17 cellular contexts compared by ENCODE assay signal in the genomic region with DNA sequence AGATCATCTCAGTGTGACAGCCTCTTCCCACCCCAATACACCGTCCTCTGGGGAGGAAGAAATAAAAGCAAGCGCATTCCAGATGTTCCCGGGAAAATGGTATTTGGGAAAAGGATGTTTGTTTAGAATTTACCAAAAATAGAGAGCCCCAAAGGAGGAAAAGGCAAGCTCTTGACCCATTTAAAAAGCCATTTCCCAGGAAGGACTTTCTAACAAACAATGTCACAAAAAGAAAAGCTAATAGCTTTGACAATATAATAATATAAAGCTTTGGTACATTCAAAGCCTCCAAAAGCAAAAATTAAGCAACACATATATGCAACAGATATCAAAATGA.
"Had no signal": no experiment of that assay in that cellular context is flagged by ENCODE, and none has a peak within 500 bp of the region (broad histone marks: within the 10 kb centered on the region; RNA-seq: fewer than 3 reads in every experiment).

No MANE protein-coding gene starts in this region.

- H3K36me3 ChIP-seq: gastrocnemius medialis, tibial nerve had no signal

- DNase-seq: activated CD4-positive, alpha-beta T cell treated with anti-CD3 and anti-CD28 coated beads, Interleukin-2, amount 10 ng/mL, durations not matched to agents 7 days and 5 days; activated naive CD4-positive, alpha-beta T cell; activated naive CD8-positive, alpha-beta T cell treated with anti-CD3 and anti-CD28 coated beads, Interleukin-2, amount 10 ng/mL, durations not matched to agents 7 days and 5 days; anterior cingulate cortex; dermis blood vessel endothelial cell; effector memory CD8-positive, alpha-beta T cell; gastrocnemius medialis; stimulated activated CD4-positive, alpha-beta T cell treated with anti-CD3 and anti-CD28 coated beads, Interleukin-2, amount 100 ng/mL, for 48 hours had no signal

- H3K9me3 Mint-ChIP-seq: activated naive CD8-positive, alpha-beta T cell treated with anti-CD3 and anti-CD28 coated beads, Interleukin-2, amount 10 ng/mL, durations not matched to agents 7 days and 5 days; effector memory CD8-positive, alpha-beta T cell; memory B cell; natural killer cell treated with Interleukin-12 subunit alpha and Interleukin-12 subunit beta and Interleukin-15 and Interleukin-18, amount 100 ng/mL, for 72 hours; stimulated activated memory B cell treated with anti-CD40 and anti-IgM and Interleukin-4, amounts not matched to agents 10 μg/mL and 1 μg/mL and 100 μg/mL, for 72 hours; T-helper 2 cell treated with Interferon-gamma antibody and Interleukin-4, amounts not matched to agents 5 μg/mL and 100 μg/mL, for 36 hours had no signal

- H3K27ac Mint-ChIP-seq: activated CD4-positive, alpha-beta T cell treated with anti-CD3 and anti-CD28 coated beads, Interleukin-2, amount 10 ng/mL, durations not matched to agents 7 days and 5 days; activated naive CD8-positive, alpha-beta T cell treated with anti-CD3 and anti-CD28 coated beads, Interleukin-2, amount 10 ng/mL, durations not matched to agents 7 days and 5 days; effector memory CD8-positive, alpha-beta T cell; memory B cell; natural killer cell treated with Interleukin-12 subunit alpha and Interleukin-12 subunit beta and Interleukin-15 and Interleukin-18, amount 100 ng/mL, for 72 hours; stimulated activated memory B cell treated with anti-CD40 and anti-IgM and Interleukin-4, amounts not matched to agents 10 μg/mL and 1 μg/mL and 100 μg/mL, for 72 hours; T-helper 2 cell treated with Interferon-gamma antibody and Interleukin-4, amounts not matched to agents 5 μg/mL and 100 μg/mL, for 36 hours had no signal

- H3K4me3 ChIP-seq: gastrocnemius medialis, psoas muscle, tibial nerve had no signal

- ATAC-seq: effector memory CD8-positive, alpha-beta T cell; left lobe of liver; natural killer cell treated with Interleukin-12 subunit alpha and Interleukin-12 subunit beta and Interleukin-15 and Interleukin-18, amount 100 ng/mL, for 72 hours; psoas muscle; stimulated activated memory B cell treated with anti-CD40 and anti-IgM and Interleukin-4, amounts not matched to agents 10 μg/mL and 1 μg/mL and 100 μg/mL, for 72 hours had no signal

- H3K27me3 Mint-ChIP-seq: activated CD4-positive, alpha-beta T cell treated with anti-CD3 and anti-CD28 coated beads, Interleukin-2, amount 10 ng/mL, durations not matched to agents 7 days and 5 days; effector memory CD8-positive, alpha-beta T cell had no signal

- H3K4me1 Mint-ChIP-seq: activated CD4-positive, alpha-beta T cell treated with anti-CD3 and anti-CD28 coated beads, Interleukin-2, amount 10 ng/mL, durations not matched to agents 7 days and 5 days; activated naive CD8-positive, alpha-beta T cell treated with anti-CD3 and anti-CD28 coated beads, Interleukin-2, amount 10 ng/mL, durations not matched to agents 7 days and 5 days had no signal

- FAIRE-seq: islet of Langerhans had no signal

- H3K27ac ChIP-seq: epithelial cell of prostate, psoas muscle had no signal

- H3K27me3 ChIP-seq: gastrocnemius medialis, tibial nerve had no signal

- H3K36me3 Mint-ChIP-seq: activated naive CD8-positive, alpha-beta T cell treated with anti-CD3 and anti-CD28 coated beads, Interleukin-2, amount 10 ng/mL, durations not matched to agents 7 days and 5 days; memory B cell; natural killer cell treated with Interleukin-12 subunit alpha and Interleukin-12 subunit beta and Interleukin-15 and Interleukin-18, amount 100 ng/mL, for 72 hours; stimulated activated memory B cell treated with anti-CD40 and anti-IgM and Interleukin-4, amounts not matched to agents 10 μg/mL and 1 μg/mL and 100 μg/mL, for 72 hours had no signal

- H3K4me3 Mint-ChIP-seq: activated CD4-positive, alpha-beta T cell treated with anti-CD3 and anti-CD28 coated beads, Interleukin-2, amount 10 ng/mL, durations not matched to agents 7 days and 5 days; activated naive CD8-positive, alpha-beta T cell treated with anti-CD3 and anti-CD28 coated beads, Interleukin-2, amount 10 ng/mL, durations not matched to agents 7 days and 5 days; effector memory CD8-positive, alpha-beta T cell; memory B cell; natural killer cell treated with Interleukin-12 subunit alpha and Interleukin-12 subunit beta and Interleukin-15 and Interleukin-18, amount 100 ng/mL, for 72 hours; stimulated activated memory B cell treated with anti-CD40 and anti-IgM and Interleukin-4, amounts not matched to agents 10 μg/mL and 1 μg/mL and 100 μg/mL, for 72 hours; T-helper 2 cell treated with Interferon-gamma antibody and Interleukin-4, amounts not matched to agents 5 μg/mL and 100 μg/mL, for 36 hours had no signal
